12 cellular contexts compared by ENCODE assay signal in the genomic region with DNA sequence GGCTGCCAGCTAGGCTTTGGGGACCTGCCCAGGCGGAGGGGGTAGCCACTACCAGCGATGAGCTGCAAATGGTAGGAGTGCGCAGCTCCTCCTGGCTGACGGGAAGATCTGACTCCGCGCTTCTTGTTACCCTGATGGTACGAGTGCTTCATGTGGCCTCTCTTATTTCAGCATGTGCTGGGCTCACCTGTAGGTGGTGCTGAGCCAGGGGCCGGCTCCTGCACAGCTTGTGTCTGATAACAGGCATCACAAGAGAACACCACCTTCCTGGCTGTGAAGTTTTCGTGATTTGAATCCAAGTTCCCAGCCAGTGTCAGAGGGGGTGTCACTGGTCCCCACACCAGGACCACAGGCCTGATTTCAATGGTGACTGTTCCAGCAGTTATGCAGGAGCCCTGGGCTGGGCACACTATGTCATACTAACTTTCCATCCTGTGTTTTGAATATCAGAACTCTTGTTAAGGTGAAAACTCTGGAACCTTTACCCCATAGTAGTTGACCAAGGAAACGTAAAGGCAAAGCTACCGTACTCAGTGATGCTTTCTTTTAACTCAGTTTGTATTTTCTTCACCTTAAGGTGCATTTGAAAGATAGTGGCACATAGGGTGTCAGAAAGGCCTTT. TPM values are rescaled to one million over a fixed set of nuclear protein-coding genes. Genes with fewer than 3 reads are reported as not detected.
DNase-seq lines count a peak whose midpoint lies in the region; ATAC-seq lines count a peak whose summit lies in the region.
"Had no signal": no experiment of that assay in that cellular context is flagged by ENCODE, and none has a peak within 500 bp of the region (broad histone marks: within the 10 kb centered on the region; RNA-seq: fewer than 3 reads in every experiment).

No MANE protein-coding gene starts in this region.

- intact Hi-C loops in posterior vena cava (cut with DNase I) = no loop called here

- peak; percentile 13 for DNase-seq in NAMALWA (ENCODE audit: low spot score)
- no peak for DNase-seq in posterior vena cava (ENCODE audit: low spot score)
- no peak for DNase-seq in dermis blood vessel endothelial cell
- no peak for DNase-seq in activated CD4-positive, alpha-beta T cell treated with anti-CD3 and anti-CD28 coated beads for 4 hours
- no peak for DNase-seq in NCI-H2171 treated with DMSO at 0.1 percent for 48 hours (lab: John Stamatoyannopoulos, UW)
- DNase-seq: activated CD8-positive, alpha-beta T cell treated with anti-CD3 and anti-CD28 coated beads, Interleukin-2, amount 10 ng/mL, durations not matched to agents 7 days and 5 days; central memory CD4-positive, alpha-beta T cell; NCI-H2107; thyroid gland had no signal

- ATAC-seq in GM18870 (IDR thresholded peaks at IDR 0.05; ENCODE audit: unreplicated experiment) (peak; percentile 11), HG02610 (IDR thresholded peaks at IDR 0.05; ENCODE audit: unreplicated experiment) (peak; percentile 9)
- ATAC-seq: activated naive CD4-positive, alpha-beta T cell treated with anti-CD3 and anti-CD28 coated beads, Interleukin-2, amount 50 U/mL, for 72 hours had no signal

RNA-seq across cellular contexts. Expression of gene APCDD1, which starts 28.0 kb away (rescaled TPM):
- total RNA-seq in posterior vena cava (10 to 100 TPM; 13.9 to 38.5 TPM), dermis blood vessel endothelial cell (0.14 and 0.34 TPM in 2 replicates)
- total RNA-seq: activated CD8-positive, alpha-beta T cell treated with anti-CD3 and anti-CD28 coated beads, Interleukin-2, amount 10 ng/mL, durations not matched to agents 7 days and 5 days; activated naive CD4-positive, alpha-beta T cell treated with anti-CD3 and anti-CD28 coated beads, Interleukin-2, amount 50 U/mL, for 72 hours had no signal

RNA-seq across cellular contexts. Expression of gene NAPG, which starts 43.4 kb away (rescaled TPM):
- total RNA-seq in posterior vena cava = 10 to 100 TPM; 29.4 to 43.0 TPM
- total RNA-seq in dermis blood vessel endothelial cell = 43.6 and 44.4 TPM in 2 replicates

Comparison
In these comparisons a context has a peak if more than half of its experiments do, and no peak if none do; other contexts are left out.
1. RNA of gene APCDD1, which starts 28.0 kb away (total RNA-seq): 13.9 to 38.5 TPM in posterior vena cava; 0.14 to 0.34 TPM in dermis blood vessel endothelial cell; every median in the first group is over 10 times any median in the second.